1 cellular context compared by ENCODE assay signal in genomic region chr1:47867447-47868347, GRCh38.
TF ChIP-seq lines count a peak whose summit lies in the region.

No MANE protein-coding gene starts in this region.

TF ChIP-seq in HepG2, 621 proteins besides CTCF, POLR2A, EP300 and RAD21 (continued from another document and continues in another):
- TF ChIP-seq MNT (IDR thresholded peaks at IDR 0.05) = no peak
- TF ChIP-seq ZNF530 (CRISPR knock-in tag; IDR thresholded peaks at IDR 0.05; ENCODE audit: low read depth) = no peak
- TF ChIP-seq EEA1 (CRISPR knock-in tag; IDR thresholded peaks at IDR 0.05; ENCODE audit: borderline replicate concordance) = no peak
- TF ChIP-seq ZNF572 (CRISPR knock-in tag; IDR thresholded peaks at IDR 0.05) = no peak
- peak; percentile 85; the same call in 1 of the 2 replicates for TF ChIP-seq ELF3 (CRISPR knock-in tag; IDR thresholded peaks at IDR 0.05)
- TF ChIP-seq HNF4G (IDR thresholded peaks at IDR 0.05; ENCODE audit: borderline replicate concordance, low read depth, low read length) = peak; percentile 72
- no peak; the same call in 1 of the 2 replicates for TF ChIP-seq HNF4G (CRISPR knock-in tag; IDR thresholded peaks at IDR 0.05; ENCODE audit: borderline replicate concordance, low read depth)
- TF ChIP-seq MTF2 (CRISPR knock-in tag; IDR thresholded peaks at IDR 0.05; ENCODE audit: borderline replicate concordance) = 0 out of 2 replicates have a peak, but pooled peaks have one; percentile 31
- TF ChIP-seq GLI4 (CRISPR knock-in tag; IDR thresholded peaks at IDR 0.05; ENCODE audit: borderline replicate concordance) = no peak
- TF ChIP-seq, protein P1, sequence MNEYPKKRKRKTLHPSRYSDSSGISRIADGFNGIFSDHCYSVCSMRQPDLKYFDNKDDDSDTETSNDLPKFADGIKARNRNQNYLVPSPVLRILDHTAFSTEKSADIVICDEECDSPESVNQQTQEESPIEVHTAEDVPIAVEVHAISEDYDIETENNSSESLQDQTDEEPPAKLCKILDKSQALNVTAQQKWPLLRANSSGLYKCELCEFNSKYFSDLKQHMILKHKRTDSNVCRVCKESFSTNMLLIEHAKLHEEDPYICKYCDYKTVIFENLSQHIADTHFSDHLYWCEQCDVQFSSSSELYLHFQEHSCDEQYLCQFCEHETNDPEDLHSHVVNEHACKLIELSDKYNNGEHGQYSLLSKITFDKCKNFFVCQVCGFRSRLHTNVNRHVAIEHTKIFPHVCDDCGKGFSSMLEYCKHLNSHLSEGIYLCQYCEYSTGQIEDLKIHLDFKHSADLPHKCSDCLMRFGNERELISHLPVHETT (CRISPR knock-in tag; conservative IDR thresholded peaks at IDR 0.05) = no peak
- no peak for TF ChIP-seq ZNF225 (CRISPR knock-in tag; IDR thresholded peaks at IDR 0.05)
- 0 out of 2 replicates have a peak, but pooled peaks have one; percentile 17 for TF ChIP-seq FOXJ3 (CRISPR knock-in tag; IDR thresholded peaks at IDR 0.05; ENCODE audit: borderline replicate concordance)
- TF ChIP-seq, protein P2, sequence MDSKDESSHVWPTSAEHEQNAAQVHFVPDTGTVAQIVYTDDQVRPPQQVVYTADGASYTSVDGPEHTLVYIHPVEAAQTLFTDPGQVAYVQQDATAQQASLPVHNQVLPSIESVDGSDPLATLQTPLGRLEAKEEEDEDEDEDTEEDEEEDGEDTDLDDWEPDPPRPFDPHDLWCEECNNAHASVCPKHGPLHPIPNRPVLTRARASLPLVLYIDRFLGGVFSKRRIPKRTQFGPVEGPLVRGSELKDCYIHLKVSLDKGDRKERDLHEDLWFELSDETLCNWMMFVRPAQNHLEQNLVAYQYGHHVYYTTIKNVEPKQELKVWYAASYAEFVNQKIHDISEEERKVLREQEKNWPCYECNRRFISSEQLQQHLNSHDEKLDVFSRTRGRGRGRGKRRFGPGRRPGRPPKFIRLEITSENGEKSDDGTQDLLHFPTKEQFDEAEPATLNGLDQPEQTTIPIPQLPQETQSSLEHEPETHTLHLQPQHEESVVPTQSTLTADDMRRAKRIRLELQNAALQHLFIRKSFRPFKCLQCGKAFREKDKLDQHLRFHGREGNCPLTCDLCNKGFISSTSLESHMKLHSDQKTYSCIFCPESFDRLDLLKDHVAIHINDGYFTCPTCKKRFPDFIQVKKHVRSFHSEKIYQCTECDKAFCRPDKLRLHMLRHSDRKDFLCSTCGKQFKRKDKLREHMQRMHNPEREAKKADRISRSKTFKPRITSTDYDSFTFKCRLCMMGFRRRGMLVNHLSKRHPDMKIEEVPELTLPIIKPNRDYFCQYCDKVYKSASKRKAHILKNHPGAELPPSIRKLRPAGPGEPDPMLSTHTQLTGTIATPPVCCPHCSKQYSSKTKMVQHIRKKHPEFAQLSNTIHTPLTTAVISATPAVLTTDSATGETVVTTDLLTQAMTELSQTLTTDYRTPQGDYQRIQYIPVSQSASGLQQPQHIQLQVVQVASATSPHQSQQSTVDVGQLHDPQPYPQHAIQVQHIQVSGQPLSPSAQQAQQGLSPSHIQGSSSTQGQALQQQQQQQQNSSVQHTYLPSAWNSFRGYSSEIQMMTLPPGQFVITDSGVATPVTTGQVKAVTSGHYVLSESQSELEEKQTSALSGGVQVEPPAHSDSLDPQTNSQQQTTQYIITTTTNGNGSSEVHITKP (CRISPR knock-in tag; IDR thresholded peaks at IDR 0.05; ENCODE audit: low read depth) = no peak
- TF ChIP-seq MED13 (CRISPR knock-in tag; IDR thresholded peaks at IDR 0.05) = no peak
- no peak for TF ChIP-seq HINFP (CRISPR knock-in tag; IDR thresholded peaks at IDR 0.05; ENCODE audit: low read depth)
- no peak for TF ChIP-seq ZNF142 (CRISPR knock-in tag; IDR thresholded peaks at IDR 0.05)
- TF ChIP-seq ZNF432 (CRISPR knock-in tag; IDR thresholded peaks at IDR 0.05; ENCODE audit: borderline replicate concordance) = no peak
- TF ChIP-seq STAT6 (CRISPR knock-in tag; IDR thresholded peaks at IDR 0.05; ENCODE audit: borderline replicate concordance) = no peak
- no peak for TF ChIP-seq CREB1 (IDR thresholded peaks at IDR 0.05)
- TF ChIP-seq CREB1 (CRISPR knock-in tag; IDR thresholded peaks at IDR 0.05) = peak; percentile 78
- TF ChIP-seq ZSCAN5A (CRISPR knock-in tag; IDR thresholded peaks at IDR 0.05; ENCODE audit: borderline replicate concordance) = no peak
- no peak for TF ChIP-seq ZFP90 (CRISPR knock-in tag; IDR thresholded peaks at IDR 0.05; ENCODE audit: borderline replicate concordance)
- peak; percentile 62; the same call in 1 of the 2 replicates for TF ChIP-seq CEBPG (CRISPR knock-in tag; IDR thresholded peaks at IDR 0.05)
- TF ChIP-seq REPIN1 (CRISPR knock-in tag; IDR thresholded peaks at IDR 0.05; ENCODE audit: borderline replicate concordance, low read depth) = 0 out of 2 replicates have a peak, but pooled peaks have one; percentile 37
- peak; percentile 68; the same call in 1 of the 2 replicates for TF ChIP-seq HOXD1 (CRISPR knock-in tag; IDR thresholded peaks at IDR 0.05)
- TF ChIP-seq ZKSCAN5 (CRISPR knock-in tag; IDR thresholded peaks at IDR 0.05) = no peak
- no peak for TF ChIP-seq RFX5 (IDR thresholded peaks at IDR 0.05; ENCODE audit: low read depth, low read length)
- no peak for TF ChIP-seq ZNF230 (CRISPR knock-in tag; IDR thresholded peaks at IDR 0.05)
- TF ChIP-seq ZNF800 (CRISPR knock-in tag; IDR thresholded peaks at IDR 0.05) = no peak; the same call in 1 of the 2 replicates
- no peak for TF ChIP-seq ZNF567 (CRISPR knock-in tag; IDR thresholded peaks at IDR 0.05; ENCODE audit: borderline replicate concordance)
- TF ChIP-seq CBX1 (IDR thresholded peaks at IDR 0.05; ENCODE audit: low read depth) = no peak
- TF ChIP-seq, protein P3, sequence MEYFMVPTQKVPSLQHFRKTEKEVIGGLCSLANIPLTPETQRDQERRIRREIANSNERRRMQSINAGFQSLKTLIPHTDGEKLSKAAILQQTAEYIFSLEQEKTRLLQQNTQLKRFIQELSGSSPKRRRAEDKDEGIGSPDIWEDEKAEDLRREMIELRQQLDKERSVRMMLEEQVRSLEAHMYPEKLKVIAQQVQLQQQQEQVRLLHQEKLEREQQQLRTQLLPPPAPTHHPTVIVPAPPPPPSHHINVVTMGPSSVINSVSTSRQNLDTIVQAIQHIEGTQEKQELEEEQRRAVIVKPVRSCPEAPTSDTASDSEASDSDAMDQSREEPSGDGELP (IDR thresholded peaks at IDR 0.05; ENCODE audit: borderline replicate concordance, low read depth) = no peak
- TF ChIP-seq ZNF24 (IDR thresholded peaks at IDR 0.05) = no peak
- no peak for TF ChIP-seq MYC (CRISPR knock-in tag; IDR thresholded peaks at IDR 0.05; ENCODE audit: borderline replicate concordance)
- TF ChIP-seq RXRB (CRISPR knock-in tag; IDR thresholded peaks at IDR 0.05; ENCODE audit: borderline replicate concordance) = peak; percentile 82
- TF ChIP-seq ZFYVE20 (CRISPR knock-in tag; IDR thresholded peaks at IDR 0.05; ENCODE audit: borderline replicate concordance, low read depth) = no peak
